Comparison of ENCODE assay signal across 24 cellular contexts in genomic region chr5:78738104-78738503, GRCh38.
"Had no signal": no experiment of that assay in that cellular context is flagged by ENCODE, and none has a peak within 500 bp of the region (broad histone marks: within the 10 kb centered on the region; RNA-seq: fewer than 3 reads in every experiment).

No MANE protein-coding gene starts in this region.

- H3K9me3 ChIP-seq: colonic mucosa had no signal

- H3K27ac Mint-ChIP-seq: activated CD4-positive, alpha-beta memory T cell treated with anti-CD3 and anti-CD28 coated beads, Interleukin-2, amount 10 ng/mL, durations not matched to agents 7 days and 5 days; activated CD4-positive, alpha-beta T cell treated with anti-CD3 and anti-CD28 coated beads, Interleukin-2, amount 10 ng/mL, durations not matched to agents 7 days and 5 days; activated naive CD8-positive, alpha-beta T cell; activated T-helper 17 cell treated with anti-CD3 and anti-CD28 coated beads, Interleukin-2, amount 50 U/mL, for 72 hours; WTC11 had no signal

- ATAC-seq: activated T-cell treated with anti-CD3 and anti-CD28 coated beads, Interleukin-2, amount 50 U/mL, for 4 hours; activated T-helper 17 cell treated with anti-CD3 and anti-CD28 coated beads, Interleukin-2, amount 50 U/mL, for 72 hours; esophagus mucosa; WTC11 had no signal

- H3K36me3 ChIP-seq: brain microvascular endothelial cell, colonic mucosa had no signal

- FAIRE-seq: astrocyte had no signal

- H3K27me3 Mint-ChIP-seq: activated naive CD8-positive, alpha-beta T cell; activated T-helper 17 cell treated with anti-CD3 and anti-CD28 coated beads, Interleukin-2, amount 50 U/mL, for 72 hours had no signal

- DNase-seq: activated CD4-positive, alpha-beta memory T cell treated with anti-CD3 and anti-CD28 coated beads, Interleukin-2, amount 10 ng/mL, durations not matched to agents 7 days and 5 days; activated CD4-positive, alpha-beta T cell treated with anti-CD3 and anti-CD28 coated beads for 1 hour; activated CD4-positive, alpha-beta T cell treated with anti-CD3 and anti-CD28 coated beads for 4 hours; activated CD4-positive, alpha-beta T cell treated with anti-CD3 and anti-CD28 coated beads, Interleukin-2, amount 10 ng/mL, durations not matched to agents 7 days and 5 days; activated CD4-positive, alpha-beta T cell treated with anti-CD3 and anti-CD28 coated beads, Interleukin-2, amount 50 U/mL, for 4 hours; activated effector memory CD4-positive, alpha-beta T cell treated with Interleukin-2 at 50 U/mL for 16 hours; activated gamma-delta T cell treated with Interleukin-2 at 50 U/mL for 16 hours; activated naive CD4-positive, alpha-beta T cell treated with anti-CD3 and anti-CD28 coated beads, Interleukin-2, amount 50 U/mL, for 16 hours; activated naive CD4-positive, alpha-beta T cell treated with Interleukin-2 at 50 U/mL for 16 hours; activated T-cell treated with anti-CD3 and anti-CD28 coated beads, Interleukin-2, amount 50 U/mL, for 4 hours; amniotic stem cell; anterior cingulate cortex; brain microvascular endothelial cell; effector CD8-positive, alpha-beta T cell; foreskin melanocyte; T-helper 2 cell had no signal

- H3K4me3 ChIP-seq: colonic mucosa had no signal

- H3K4me1 Mint-ChIP-seq: activated CD4-positive, alpha-beta memory T cell treated with anti-CD3 and anti-CD28 coated beads, Interleukin-2, amount 10 ng/mL, durations not matched to agents 7 days and 5 days; activated CD4-positive, alpha-beta T cell treated with anti-CD3 and anti-CD28 coated beads, Interleukin-2, amount 10 ng/mL, durations not matched to agents 7 days and 5 days; activated T-helper 17 cell treated with anti-CD3 and anti-CD28 coated beads, Interleukin-2, amount 50 U/mL, for 72 hours; central memory CD8-positive, alpha-beta T cell; WTC11 had no signal

- H3K9me3 Mint-ChIP-seq: activated CD4-positive, alpha-beta memory T cell treated with anti-CD3 and anti-CD28 coated beads, Interleukin-2, amount 10 ng/mL, durations not matched to agents 7 days and 5 days; activated CD4-positive, alpha-beta T cell treated with anti-CD3 and anti-CD28 coated beads, Interleukin-2, amount 10 ng/mL, durations not matched to agents 7 days and 5 days; activated T-cell treated with anti-CD3 and anti-CD28 coated beads, Interleukin-2, amount 50 U/mL, for 4 hours; activated T-helper 17 cell treated with anti-CD3 and anti-CD28 coated beads, Interleukin-2, amount 50 U/mL, for 72 hours; central memory CD8-positive, alpha-beta T cell had no signal

- H3K27ac ChIP-seq: brain microvascular endothelial cell, colonic mucosa, VCaP had no signal

- H3K4me1 ChIP-seq: colonic mucosa had no signal

- H3K36me3 Mint-ChIP-seq: activated naive CD8-positive, alpha-beta T cell had no signal

- H3K4me3 Mint-ChIP-seq: activated CD4-positive, alpha-beta memory T cell treated with anti-CD3 and anti-CD28 coated beads, Interleukin-2, amount 10 ng/mL, durations not matched to agents 7 days and 5 days; activated CD4-positive, alpha-beta T cell treated with anti-CD3 and anti-CD28 coated beads, Interleukin-2, amount 10 ng/mL, durations not matched to agents 7 days and 5 days; activated naive CD8-positive, alpha-beta T cell; activated T-cell treated with anti-CD3 and anti-CD28 coated beads, Interleukin-2, amount 50 U/mL, for 4 hours; activated T-helper 17 cell treated with anti-CD3 and anti-CD28 coated beads, Interleukin-2, amount 50 U/mL, for 72 hours; central memory CD8-positive, alpha-beta T cell; WTC11 had no signal
